25 cellular contexts compared by ENCODE assay signal in the genomic region with DNA sequence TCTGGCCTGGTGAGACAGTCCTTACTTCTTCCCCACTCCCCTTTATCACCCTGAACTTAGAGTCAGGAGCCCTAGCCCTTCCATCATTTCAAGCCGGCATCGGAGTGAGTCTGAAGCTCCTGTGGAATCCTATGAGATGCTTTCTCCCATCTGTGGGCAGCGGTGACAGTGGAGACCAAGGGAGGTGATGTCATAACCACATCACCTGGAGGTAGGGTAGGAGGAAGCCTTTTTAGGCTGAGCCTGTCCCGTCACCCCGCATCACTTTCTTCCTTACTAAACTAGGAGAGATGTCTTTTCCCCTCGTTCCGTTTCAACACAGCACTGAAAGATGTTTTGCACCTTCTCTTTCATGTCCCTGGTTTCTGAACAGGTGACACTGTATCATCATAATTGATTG.
"Had no signal": no experiment of that assay in that cellular context is flagged by ENCODE, and none has a peak within 500 bp of the region (broad histone marks: within the 10 kb centered on the region; RNA-seq: fewer than 3 reads in every experiment).

No MANE protein-coding gene starts in this region.

- H3K4me1 ChIP-seq: left lung, prostate gland, spleen, suprapubic skin, uterus had no signal

- H3K4me3 ChIP-seq: left lung, lung, pancreas, prostate gland, sigmoid colon, spleen, suprapubic skin, thoracic aorta, tibial nerve, uterus had no signal

- H3K9me3 ChIP-seq: left lung, pancreas, prostate gland, sigmoid colon, spleen, suprapubic skin, thoracic aorta, tibial nerve, uterus had no signal

- H3K27ac ChIP-seq: left lung, pancreas, prostate gland, sigmoid colon, spleen, suprapubic skin, thoracic aorta, tibial nerve, uterus had no signal

- H3K36me3 ChIP-seq: left lung, pancreas, prostate gland, sigmoid colon, spleen, suprapubic skin, thoracic aorta, tibial nerve, uterus had no signal

- ATAC-seq: left colon; left lung; natural killer cell; pancreas; right cardiac atrium; stimulated activated effector memory CD8-positive, alpha-beta T cell treated with anti-CD3 and anti-CD28 coated beads, Interleukin-12 subunit alpha, Interleukin-12 subunit beta, amount 100 ng/mL, for 72 hours had no signal

- H3K27me3 ChIP-seq: left lung, pancreas, sigmoid colon, suprapubic skin, tibial nerve, uterus had no signal

- FAIRE-seq: islet of Langerhans, kidney, pancreas, small intestine had no signal

- DNase-seq: hippocampal formation; immature natural killer cell; kidney; left colon; left lung; mesendoderm; naive B cell; natural killer cell; pancreas; posterior cingulate gyrus; retina; right cardiac atrium; sigmoid colon; small intestine; spleen; stimulated activated CD4-positive, alpha-beta T cell treated with anti-CD3 and anti-CD28 coated beads, Interleukin-4, amount 100 ng/mL, for 24 hours; stimulated activated naive CD4-positive, alpha-beta T cell; uterus had no signal
